28 cellular contexts compared by ENCODE assay signal in the genomic region with DNA sequence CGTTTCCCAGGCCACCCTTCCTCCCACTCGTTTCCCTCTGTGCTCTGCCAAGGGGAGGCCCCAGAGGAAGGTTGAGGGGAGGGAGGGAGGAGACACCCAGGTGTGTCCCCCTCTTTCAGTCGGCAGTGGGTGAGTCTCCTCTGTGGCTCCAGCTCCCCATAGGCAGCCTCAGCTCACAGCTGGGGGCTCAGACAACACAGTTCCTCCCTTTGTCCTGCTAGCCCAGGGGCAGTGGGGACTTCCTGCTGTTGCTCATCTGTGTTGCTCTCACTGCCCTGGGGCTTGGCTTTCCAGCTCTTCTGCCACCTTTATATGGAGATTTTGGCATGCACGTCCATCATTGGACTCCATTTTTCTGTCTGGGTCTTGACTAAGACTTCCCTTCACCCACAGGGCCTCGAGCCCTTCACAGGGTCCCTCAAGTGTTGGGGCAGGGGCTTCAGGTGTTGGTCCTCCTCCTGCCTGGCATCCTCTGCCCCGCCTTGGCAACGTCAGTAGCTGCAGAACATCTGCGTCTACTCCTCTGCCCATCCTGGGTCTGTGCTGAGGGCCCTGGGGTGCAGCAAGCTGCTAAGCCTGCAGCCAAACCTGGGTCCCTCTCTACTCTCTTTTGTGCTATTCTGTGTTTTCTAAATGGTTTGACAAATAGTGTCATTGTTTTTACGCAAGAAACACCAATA.
DNase-seq lines count a peak whose midpoint lies in the region; ATAC-seq and TF ChIP-seq lines count a peak whose summit lies in the region.
"Had no signal": no experiment of that assay in that cellular context is flagged by ENCODE, and none has a peak within 500 bp of the region (broad histone marks: within the 10 kb centered on the region; RNA-seq: fewer than 3 reads in every experiment).

No MANE protein-coding gene starts in this region.

- no peak overlapping the region for H3K4me3 ChIP-seq in HEK293 (ENCODE audit: low read depth, low read length)
- no peak overlapping the region for H3K4me3 ChIP-seq in RWPE2 (ENCODE audit: severe bottlenecking)
- H3K4me3 ChIP-seq: left ventricle myocardium inferior, right lobe of liver, SJSA1, tibial nerve had no signal

- no peaks in the 10 kb centered on the region for H3K27me3 ChIP-seq in RWPE2 (ENCODE audit: insufficient read depth, poor library complexity, severe bottlenecking)
- H3K27me3 ChIP-seq: right lobe of liver, SJSA1, tibial nerve had no signal

- intact Hi-C loops in sciatic nerve (cut with DNase I) (no loop called here), Right ventricle myocardium superior (cut with DNase I) (no loop called here)

- no peak for TF ChIP-seq CTCF in HEK293 (tag by site-specific recombination; IDR thresholded peaks at IDR 0.05)
- TF ChIP-seq CTCF in RWPE2 (IDR thresholded peaks at IDR 0.05; ENCODE audit: poor library complexity, severe bottlenecking), result no peak

- H3K9me3 ChIP-seq in HEK293 (ENCODE audit: control insufficient read depth, insufficient read depth, low read depth, low read length) (no peaks in the 10 kb centered on the region), RWPE2 (ENCODE audit: severe bottlenecking) (no peaks in the 10 kb centered on the region), T-helper 17 cell (ENCODE audit: control insufficient read depth, low read length, poor library complexity, severe bottlenecking) (no peaks in the 10 kb centered on the region)
- H3K9me3 ChIP-seq: left ventricle myocardium inferior, right lobe of liver, SJSA1, tibial nerve had no signal

- H3K36me3 ChIP-seq in HEK293 (ENCODE audit: control insufficient read depth in 2 of 2, insufficient read depth in 1 of 2, low read length in 2 of 2) (no peaks in the 10 kb centered on the region), RWPE2 (ENCODE audit: low read depth) (no peaks in the 10 kb centered on the region)
- H3K36me3 ChIP-seq: left ventricle myocardium inferior, right lobe of liver, SJSA1, tibial nerve had no signal

- H3K36me3 Mint-ChIP-seq in T-helper 17 cell (ENCODE audit: low read depth), result peaks cover 2% of the 10 kb centered on the region

- POLR2A ChIA-PET in HEK293 (lab: Yijun Ruan, JAX), result no interaction called here

- peaks cover 5% of the 10 kb centered on the region for H3K4me1 Mint-ChIP-seq in T-helper 17 cell

- H3K27ac ChIP-seq in HEK293 (ENCODE audit: extremely low read depth, low read depth, low read length) (no peak overlapping the region), RWPE2 (ENCODE audit: poor library complexity, severe bottlenecking) (no peak overlapping the region)
- H3K27ac ChIP-seq: 22Rv1, left ventricle myocardium inferior, right lobe of liver, SJSA1, tibial nerve had no signal

- DNase-seq in NCI-H1417 (lab: John Stamatoyannopoulos, UW) (peak in 2 of 3 experiments; percentile 76 to 85), NCI-H1417 treated with DMSO at 0.1 percent for 48 hours (lab: John Stamatoyannopoulos, UW) (no peak), RWPE2 (ENCODE audit: low spot score) (peak; percentile 79), sciatic nerve (ENCODE audit: low spot score) (peak; percentile 33), Right ventricle myocardium superior (no peak), T-helper 17 cell (no peak)
- no peak for DNase-seq in stimulated activated naive CD4-positive, alpha-beta T cell (lab: John Stamatoyannopoulos, UW)
- DNase-seq: activated CD4-positive, alpha-beta T cell treated with anti-CD3 and anti-CD28 coated beads, Interleukin-2, amount 50 U/mL, for 1 hour; activated CD4-positive, CD25-positive, alpha-beta regulatory T cell; activated naive CD4-positive, alpha-beta T cell; activated T-cell treated with anti-CD3 and anti-CD28 coated beads, Interleukin-2, amount 50 U/mL, for 4 hours; central memory CD4-positive, alpha-beta T cell; cortex of kidney; DMS79 treated with DMSO at 0.1 percent for 48 hours; effector memory CD4-positive, alpha-beta T cell; islet precursor cell; KG1; left ventricle myocardium inferior; NCI-H1436; NCI-H446; NCI-H774; right lobe of liver; stimulated activated CD4-positive, alpha-beta T cell treated with anti-CD3 and anti-CD28 coated beads, Interleukin-4, amount 100 ng/mL, for 24 hours; T-helper 1 cell had no signal

- no peak overlapping the region for H3K4me3 Mint-ChIP-seq in T-helper 17 cell
- H3K4me3 Mint-ChIP-seq: activated T-cell treated with anti-CD3 and anti-CD28 coated beads, Interleukin-2, amount 50 U/mL, for 4 hours had no signal

- ATAC-seq in RWPE2 (ENCODE audit: low read depth), result no peak
- ATAC-seq in sciatic nerve, result no peak
- ATAC-seq in Right ventricle myocardium superior (ENCODE audit: poor library complexity), result no peak
- ATAC-seq in T-helper 17 cell, result no peak
- ATAC-seq: activated T-cell treated with anti-CD3 and anti-CD28 coated beads, Interleukin-2, amount 50 U/mL, for 4 hours; right lobe of liver had no signal

- H3K27me3 Mint-ChIP-seq in T-helper 17 cell, result peaks cover 66% of the 10 kb centered on the region

- no peaks in the 10 kb centered on the region for H3K4me1 ChIP-seq in HEK293 (ENCODE audit: control insufficient read depth, insufficient read depth, low read length)
- H3K4me1 ChIP-seq in RWPE2 (ENCODE audit: insufficient read depth, poor library complexity, severe bottlenecking), result peaks cover 20% of the 10 kb centered on the region
- H3K4me1 ChIP-seq: left ventricle myocardium inferior had no signal

- CTCF ChIA-PET in HEK293 (lab: Yijun Ruan, JAX), result no interaction called here

- H3K27ac Mint-ChIP-seq in T-helper 17 cell, result no peak overlapping the region

TF ChIP-seq in HEK293, 187 proteins besides CTCF, POLR2A, EP300 and RAD21:
- no peak for TF ChIP-seq ZFP41 (tag by site-specific recombination; IDR thresholded peaks at IDR 0.05; ENCODE audit: borderline replicate concordance)
- peak; percentile 90 for TF ChIP-seq ZIC2 (tag by site-specific recombination; IDR thresholded peaks at IDR 0.05)
- no peak for TF ChIP-seq ZFP3 (tag by site-specific recombination; IDR thresholded peaks at IDR 0.05; ENCODE audit: low read depth)
- TF ChIP-seq ZNF175 (tag by site-specific recombination; IDR thresholded peaks at IDR 0.05), result no peak
- TF ChIP-seq GLIS1 (tag by site-specific recombination; IDR thresholded peaks at IDR 0.05), result peak; percentile 21; the same call in 1 of the 2 replicates
- peak; percentile 16; the same call in 1 of the 2 replicates for TF ChIP-seq ZFHX2 (tag by site-specific recombination; conservative IDR thresholded peaks at IDR 0.05)
- TF ChIP-seq, protein P1, sequence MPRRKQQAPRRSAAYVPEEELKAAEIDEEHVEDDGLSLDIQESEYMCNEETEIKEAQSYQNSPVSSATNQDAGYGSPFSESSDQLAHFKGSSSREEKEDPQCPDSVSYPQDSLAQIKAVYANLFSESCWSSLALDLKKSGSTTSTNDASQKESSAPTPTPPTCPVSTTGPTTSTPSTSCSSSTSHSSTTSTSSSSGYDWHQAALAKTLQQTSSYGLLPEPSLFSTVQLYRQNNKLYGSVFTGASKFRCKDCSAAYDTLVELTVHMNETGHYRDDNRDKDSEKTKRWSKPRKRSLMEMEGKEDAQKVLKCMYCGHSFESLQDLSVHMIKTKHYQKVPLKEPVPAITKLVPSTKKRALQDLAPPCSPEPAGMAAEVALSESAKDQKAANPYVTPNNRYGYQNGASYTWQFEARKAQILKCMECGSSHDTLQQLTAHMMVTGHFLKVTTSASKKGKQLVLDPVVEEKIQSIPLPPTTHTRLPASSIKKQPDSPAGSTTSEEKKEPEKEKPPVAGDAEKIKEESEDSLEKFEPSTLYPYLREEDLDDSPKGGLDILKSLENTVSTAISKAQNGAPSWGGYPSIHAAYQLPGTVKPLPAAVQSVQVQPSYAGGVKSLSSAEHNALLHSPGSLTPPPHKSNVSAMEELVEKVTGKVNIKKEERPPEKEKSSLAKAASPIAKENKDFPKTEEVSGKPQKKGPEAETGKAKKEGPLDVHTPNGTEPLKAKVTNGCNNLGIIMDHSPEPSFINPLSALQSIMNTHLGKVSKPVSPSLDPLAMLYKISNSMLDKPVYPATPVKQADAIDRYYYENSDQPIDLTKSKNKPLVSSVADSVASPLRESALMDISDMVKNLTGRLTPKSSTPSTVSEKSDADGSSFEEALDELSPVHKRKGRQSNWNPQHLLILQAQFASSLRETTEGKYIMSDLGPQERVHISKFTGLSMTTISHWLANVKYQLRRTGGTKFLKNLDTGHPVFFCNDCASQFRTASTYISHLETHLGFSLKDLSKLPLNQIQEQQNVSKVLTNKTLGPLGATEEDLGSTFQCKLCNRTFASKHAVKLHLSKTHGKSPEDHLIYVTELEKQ (tag by site-specific recombination; IDR thresholded peaks at IDR 0.05; ENCODE audit: borderline replicate concordance), result no peak

Comparison
In these comparisons a context has a peak if more than half of its experiments do, and no peak if none do; other contexts are left out.
1. DNase-seq: peak in NCI-H1417 (2 of 3), RWPE2 (single experiment) and sciatic nerve (single experiment); none in NCI-H1417 treated with DMSO at 0.1 percent for 48 hours (single experiment), Right ventricle myocardium superior (single experiment), T-helper 17 cell (0 of 3) and stimulated activated naive CD4-positive, alpha-beta T cell (0 of 6).